In genomic region chr10:70478191-70479160, GRCh38 we compare ENCODE assay signal across 8 cellular contexts. TPM values are rescaled to one million over a fixed set of nuclear protein-coding genes. Genes with fewer than 3 reads are reported as not detected.
A peak's percentile ranks its signal among the peaks of the same experiment; 100 is the strongest.
DNase-seq lines count a peak whose midpoint lies in the region; ATAC-seq and TF ChIP-seq lines count a peak whose summit lies in the region.

TSS of gene PALD1 (plus strand) at chr10:70478767. CDS start at chr10:70525952, 47,185 bp downstream.

- intact Hi-C loops in CD4-positive, alpha-beta T cell (cut with DNase I, micrococcal nuclease), result loop anchor here in 1 of 2 experiments (2.0 to 5.0 kb wide), 3 partner anchors 74 to 339 kb away; partner anchors contain the start of genes EIF4EBP2, PPA1 and SGPL1
- intact Hi-C loops in HCT116 (cut with micrococcal nuclease), result loop anchor here (5.0 kb wide), 1 partner anchor 59 kb away; no protein-coding TSS in a partner anchor

- peak in 2 of 10 experiments; percentile 3 to 40 for DNase-seq in CD4-positive, alpha-beta T cell
- DNase-seq in HCT116 (ENCODE audit: low read depth, low spot score) (peak; percentile 48), SJSA1 (ENCODE audit: low read depth in 1 of 2, low spot score in 2 of 2) (no peak), hepatocyte (ENCODE audit: low spot score) (peak; percentile 72), retina (peak; percentile 82), cerebellar nuclear complex (lab: John Stamatoyannopoulos, UW) (no peak), NCI-H2029 treated with DMSO at 0.1 percent for 48 hours (lab: John Stamatoyannopoulos, UW) (no peak)

- H3K79me2 ChIP-seq in HCT116 (ENCODE audit: insufficient read depth, low read length) (peaks cover 48% of the 10 kb centered on the region), hepatocyte (no peaks in the 10 kb centered on the region)

- peak within 1 kb of the TSS; percentile 89 for H3K9ac ChIP-seq in HCT116 (ENCODE audit: low read length)

- no peaks in the 10 kb centered on the region for H3K36me3 Mint-ChIP-seq in CD4-positive, alpha-beta T cell (ENCODE audit: low read depth)

- H3K36me3 ChIP-seq in HCT116 (ENCODE audit: control insufficient read depth in 1 of 2, insufficient read depth in 2 of 2, low read length in 2 of 2), result peaks cover 0 to 7% of the 10 kb centered on the region in 2 experiments; a peak in 1 of 4 replicates
- no peaks in the 10 kb centered on the region for H3K36me3 ChIP-seq in SJSA1
- no peaks in the 10 kb centered on the region for H3K36me3 ChIP-seq in hepatocyte (replicated peaks; ENCODE audit: insufficient read depth, low read depth)

- no peak within 1 kb of the TSS for H3K27ac ChIP-seq in CD4-positive, alpha-beta T cell (ENCODE audit: low read depth, low read length)
- H3K27ac ChIP-seq in HCT116 (ENCODE audit: low read depth, low read length) (peak within 1 kb of the TSS; percentile 95), SJSA1 (no peak within 1 kb of the TSS), angular gyrus (ENCODE audit: low read depth, low read length) (peak within 1 kb of the TSS; percentile 6), hepatocyte (no peak within 1 kb of the TSS)

- peak within 1 kb of the TSS; percentile 84 for H3K4me3 Mint-ChIP-seq in CD4-positive, alpha-beta T cell

- H2AFZ ChIP-seq in HCT116 (ENCODE audit: low read depth, low read length, poor library complexity, severe bottlenecking) (no peak within 1 kb of the TSS), hepatocyte (peak within 1 kb of the TSS; percentile 49)

- H3K27me3 ChIP-seq in CD4-positive, alpha-beta T cell (ENCODE audit: control insufficient read depth, insufficient read depth, low read length), result no peaks in the 10 kb centered on the region
- no peaks in the 10 kb centered on the region for H3K27me3 ChIP-seq in HCT116 (ENCODE audit: insufficient read depth, low read length)
- H3K27me3 ChIP-seq in SJSA1 (replicated peaks), result peaks cover 53% of the 10 kb centered on the region
- H3K27me3 ChIP-seq in hepatocyte, result peaks cover 40% of the 10 kb centered on the region

- POLR2A ChIA-PET in CD4-positive, alpha-beta T cell (lab: Charles Lee), result interaction anchor here (1.1 to 1.3 kb wide), 2 partner anchors 11 to 73 kb away, joined by 3 to 4 read pairs; no protein-coding TSS in a partner anchor
- POLR2A ChIA-PET in HCT116 (lab: Charles Lee), result interaction anchor here (1.0 to 1.4 kb wide), 2 partner anchors 16 to 91 kb away, joined by 3 to 6 read pairs; no protein-coding TSS in a partner anchor

- TSS peak; percentile 74 for BruUV-seq in HCT116 (replicated peaks; lab: Mats Ljungman, UMichigan)

- no peak for TF ChIP-seq RAD21 in HCT116 (IDR thresholded peaks at IDR 0.05; ENCODE audit: low read depth)

- CTCF ChIA-PET in CD4-positive, alpha-beta T cell (lab: Charles Lee), result no interaction called here
- CTCF ChIA-PET in HCT116 (lab: Charles Lee), result interaction anchor here (1.8 kb wide), 1 partner anchor 16 kb away, joined by 7 read pairs; no protein-coding TSS in a partner anchor

- TF ChIP-seq POLR2A in HCT116 (IDR thresholded peaks at IDR 0.05; ENCODE audit: borderline replicate concordance, extremely low read depth, insufficient read depth, insufficient read length), result peak; percentile 61

- no peaks in the 10 kb centered on the region for H3K9me3 ChIP-seq in CD4-positive, alpha-beta T cell (ENCODE audit: control insufficient read depth, low read length)
- H3K9me3 ChIP-seq in HCT116 (ENCODE audit: control insufficient read depth in 1 of 2, insufficient read depth in 1 of 2, low read depth in 1 of 2, low read length in 2 of 2) (no peaks in the 10 kb centered on the region), SJSA1 (replicated peaks) (no peaks in the 10 kb centered on the region), hepatocyte (ENCODE audit: low read depth) (no peaks in the 10 kb centered on the region)

- peaks cover 64% of the 10 kb centered on the region for H3K4me1 Mint-ChIP-seq in CD4-positive, alpha-beta T cell (ENCODE audit: low read depth)

- H3K4me1 ChIP-seq in HCT116 (ENCODE audit: control insufficient read depth in 1 of 2, insufficient read depth in 2 of 2, low read length in 2 of 2) (peaks cover 26 to 61% of the 10 kb centered on the region in 2 experiments), SJSA1 (replicated peaks) (peaks cover 14% of the 10 kb centered on the region), hepatocyte (ENCODE audit: insufficient read depth) (peaks cover 16% of the 10 kb centered on the region)

- WGBS in hepatocyte (ENCODE audit: low lambda C conversion rate, missing lambda C conversion rate), result 4% methylated on average over 36 of the region's 110 CpGs

- RAD21 ChIA-PET in HCT116 (lab: Charles Lee; ENCODE audit: low non-redundant PET in 1 of 2, low total read pairs in 2 of 2, uncharacterized antibody in 2 of 2, unreplicated experiment in 2 of 2), result interaction anchor here in 1 of 2 experiments (1.0 to 1.3 kb wide), 1 partner anchor 17 kb away, joined by 4 to 7 read pairs; no protein-coding TSS in a partner anchor

- no peaks in the 10 kb centered on the region for H3K9me3 Mint-ChIP-seq in CD4-positive, alpha-beta T cell

- H3K27me3 Mint-ChIP-seq in CD4-positive, alpha-beta T cell, result no peaks in the 10 kb centered on the region

- ATAC-seq in CD4-positive, alpha-beta T cell (ENCODE audit: poor library complexity), result peak; percentile 8
- ATAC-seq in HCT116, result peak; percentile 77

- no peak for TF ChIP-seq CTCF in CD4-positive, alpha-beta T cell (IDR thresholded peaks at IDR 0.05)
- TF ChIP-seq CTCF in HCT116 (IDR thresholded peaks at IDR 0.05 in 2 of 3, conservative IDR thresholded peaks at IDR 0.05 in 1 of 3; ENCODE audit: borderline replicate concordance in 1 of 3, insufficient read depth in 1 of 3, low read depth in 2 of 3, low read length in 2 of 3), result peak in 1 of 3 experiments; percentile 32; a peak in 2 of 6 replicates
- no peak for TF ChIP-seq CTCF in hepatocyte (IDR thresholded peaks at IDR 0.05; ENCODE audit: poor library complexity)

- peak within 1 kb of the TSS; percentile 58 for H3K27ac Mint-ChIP-seq in CD4-positive, alpha-beta T cell

- H4K20me1 ChIP-seq in HCT116 (ENCODE audit: insufficient read depth) (no peaks in the 10 kb centered on the region), hepatocyte (ENCODE audit: insufficient read depth, poor library complexity, severe bottlenecking) (no peaks in the 10 kb centered on the region)

- H3K9me2 ChIP-seq in HCT116 (ENCODE audit: insufficient read depth), result no peaks in the 10 kb centered on the region
- no peaks in the 10 kb centered on the region for H3K9me2 ChIP-seq in hepatocyte (replicated peaks; ENCODE audit: insufficient read depth)

- H3K4me2 ChIP-seq in HCT116 (ENCODE audit: low read length) (peak within 1 kb of the TSS; percentile 98), hepatocyte (peak within 1 kb of the TSS; percentile 95)

- peak within 1 kb of the TSS; percentile 80 to 97 for H3K4me3 ChIP-seq in HCT116 (replicated peaks in 1 of 2; ENCODE audit: low read depth in 1 of 2, low read length in 2 of 2)
- H3K4me3 ChIP-seq in SJSA1, result peak within 1 kb of the TSS; percentile 31
- peak within 1 kb of the TSS; percentile 78 for H3K4me3 ChIP-seq in hepatocyte

TF ChIP-seq in HCT116, 20 proteins besides CTCF, POLR2A, EP300 and RAD21 (continues in another document):
- TF ChIP-seq ATF3 (IDR thresholded peaks at IDR 0.05) (no peak), EGR1 (IDR thresholded peaks at IDR 0.05; ENCODE audit: low read depth) (peak; percentile 88), ZBTB33 (IDR thresholded peaks at IDR 0.05; ENCODE audit: extremely low read depth, insufficient replicate concordance, low read length) (peak; percentile 24), YY1 (IDR thresholded peaks at IDR 0.05; ENCODE audit: extremely low read depth, insufficient replicate concordance, low read depth, low read length) (peak; percentile 4), FOSL1 (IDR thresholded peaks at IDR 0.05; ENCODE audit: low read depth) (no peak)

RNA-seq across cellular contexts. Expression of gene PALD1, which starts in this region (rescaled TPM):
- under 1 TPM; 0.36 to 0.44 TPM for total RNA-seq in CD4-positive, alpha-beta T cell
- total RNA-seq in HCT116 (2021; ENCODE audit: unreplicated experiment) (33.1 TPM), hepatocyte (1.1 and 2.2 TPM in 2 replicates)
- 23.1 and 25.7 TPM in 2 replicates for polyA plus RNA-seq in HCT116 (2012)
- not detected in 2 replicates for total RNA-seq in SJSA1 (2014; rRNA removed; shearing (Covaris generic))
- polyA plus RNA-seq in hepatocyte, result 1.1 and 1.3 TPM in 2 replicates

Comparison
In these comparisons a context has a peak if more than half of its experiments do, and no peak if none do; other contexts are left out.
1. RNA of gene PALD1 (total RNA-seq): 33.1 TPM in HCT116 (single experiment); 1.1 to 2.2 TPM in hepatocyte, 0.36 to 0.44 TPM in CD4-positive, alpha-beta T cell and not detected in SJSA1; every median in the first group is over 10 times any median in the second.
2. Peak in ATAC-seq in CD4-positive, alpha-beta T cell; RNA of the gene not detected or under 1 TPM.
3. DNase-seq: peak in HCT116 (single experiment), hepatocyte (single experiment) and retina (single experiment); none in SJSA1 (0 of 2), cerebellar nuclear complex (0 of 2) and NCI-H2029 treated with DMSO at 0.1 percent for 48 hours (single experiment).
4. H3K27ac ChIP-seq: peak in HCT116 (single experiment) and angular gyrus (single experiment); none in CD4-positive, alpha-beta T cell (single experiment), SJSA1 (single experiment) and hepatocyte (single experiment).
5. H3K4me3 ChIP-seq: peak in every context shown above with its lines; median percentile 88 in HCT116; 78 in hepatocyte; 31 in SJSA1.